16 cellular contexts compared by ENCODE assay signal in genomic region chr10:22218448-22218847, GRCh38. TPM values are rescaled to one million over a fixed set of nuclear protein-coding genes. Genes with fewer than 3 reads are reported as not detected.
DNase-seq lines count a peak whose midpoint lies in the region; ATAC-seq and TF ChIP-seq lines count a peak whose summit lies in the region.
"Had no signal": no experiment of that assay in that cellular context is flagged by ENCODE, and none has a peak within 500 bp of the region (broad histone marks: within the 10 kb centered on the region; RNA-seq: fewer than 3 reads in every experiment).

No MANE protein-coding gene starts in this region.

- no peak overlapping the region for H3K4me3 ChIP-seq in astrocyte of the spinal cord (ENCODE audit: low read depth, low read length)
- H3K4me3 ChIP-seq: coronary artery, psoas muscle had no signal

- in situ Hi-C loops in astrocyte of the spinal cord (cut with HindIII; ENCODE audit: low sequenced_read_pairs), result no loop called here

- DNase-seq in ELR (ENCODE audit: low read depth) (peak; percentile 9), HT-29 (ENCODE audit: low spot score) (peak; percentile 8), astrocyte of the spinal cord (ENCODE audit: low read depth, low spot score) (no peak), medulla oblongata (ENCODE audit: extremely low spot score) (peak; percentile 24), NCI-H510A (lab: John Stamatoyannopoulos, UW) (no peak), nephron progenitor cell (no peak)
- DNase-seq: activated effector memory CD4-positive, alpha-beta T cell treated with Interleukin-2 at 50 U/mL for 16 hours; CD4-positive, CD25-positive, alpha-beta regulatory T cell; hypothalamus; left colon; MM.1S; NCI-H2171; psoas muscle; stimulated activated CD4-positive, alpha-beta T cell treated with anti-CD3 and anti-CD28 coated beads, Interleukin-15, amount 100 ng/mL, for 24 hours had no signal

- H3K27me3 Mint-ChIP-seq in nephron progenitor cell (ENCODE audit: low read depth, poor library complexity), result peaks cover 14% of the 10 kb centered on the region

- H3K4me1 Mint-ChIP-seq in nephron progenitor cell, result peaks cover 6% of the 10 kb centered on the region

- H3K9me3 Mint-ChIP-seq in nephron progenitor cell, result peaks cover 7% of the 10 kb centered on the region

- no peak overlapping the region for H3K4me3 Mint-ChIP-seq in nephron progenitor cell
- H3K4me3 Mint-ChIP-seq: CD4-positive, CD25-positive, alpha-beta regulatory T cell had no signal

- H3K27ac Mint-ChIP-seq in nephron progenitor cell, result no peak overlapping the region
- H3K27ac Mint-ChIP-seq: CD4-positive, CD25-positive, alpha-beta regulatory T cell had no signal

- ATAC-seq in GM19463 (IDR thresholded peaks at IDR 0.05; ENCODE audit: unreplicated experiment), result no peak
- ATAC-seq: left colon, psoas muscle had no signal

- no peaks in the 10 kb centered on the region for H3K36me3 Mint-ChIP-seq in nephron progenitor cell (ENCODE audit: low read depth)
- H3K36me3 Mint-ChIP-seq: CD4-positive, CD25-positive, alpha-beta regulatory T cell had no signal

- TF ChIP-seq CTCF in astrocyte of the spinal cord (IDR thresholded peaks at IDR 0.05; ENCODE audit: low read depth, low read length) (peak; percentile 12), nephron progenitor cell (IDR thresholded peaks at IDR 0.05) (no peak)

RNA-seq across cellular contexts. Expression of gene EBLN1, which starts 0.6 kb away (rescaled TPM):
- total RNA-seq in HT-29 (2014; rRNA removed; shearing (Covaris generic)), result not detected in 2 replicates
- total RNA-seq: CD4-positive, CD25-positive, alpha-beta regulatory T cell; left colon; psoas muscle had no signal

Comparison
In these comparisons a context has a peak if more than half of its experiments do, and no peak if none do; other contexts are left out.
1. DNase-seq: peak in ELR (single experiment), HT-29 (single experiment) and medulla oblongata (single experiment); none in astrocyte of the spinal cord (single experiment), NCI-H510A (single experiment) and nephron progenitor cell (single experiment).